Comparison of ENCODE assay signal across 13 cellular contexts in genomic region chr10:47309403-47310089, GRCh38. TPM values are rescaled to one million over a fixed set of nuclear protein-coding genes. Genes with fewer than 3 reads are reported as not detected.
DNase-seq lines count a peak whose midpoint lies in the region; ATAC-seq, FAIRE-seq and TF ChIP-seq lines count a peak whose summit lies in the region.
"Had no signal": no experiment of that assay in that cellular context is flagged by ENCODE, and none has a peak within 500 bp of the region (broad histone marks: within the 10 kb centered on the region; RNA-seq: fewer than 3 reads in every experiment).

No MANE protein-coding gene starts in this region.

- no peaks in the 10 kb centered on the region for H3K36me3 ChIP-seq in Panc1 (ENCODE audit: control insufficient read depth, insufficient read depth, low read length)
- no peaks in the 10 kb centered on the region for H3K36me3 ChIP-seq in ovary
- H3K36me3 ChIP-seq in MG63 = no peaks in the 10 kb centered on the region

- CTCF ChIA-PET in A549 (lab: Yijun Ruan, JAX) = interaction anchor here (1.0 to 8.2 kb wide), 5 partner anchors 14 to 285 kb away, joined by 3 to 213 read pairs (median 68); partner anchors contain the start of gene GDF2
- CTCF ChIA-PET in Panc1 (lab: Charles Lee) = no interaction called here

- in situ Hi-C loops in Panc1 (cut with HindIII; ENCODE audit: low pct_unique_long_range_greater_than_20kb, low sequenced_read_pairs) = no loop called here

- no peak overlapping the region for H3K27ac ChIP-seq in A549
- no peak overlapping the region for H3K27ac ChIP-seq in Panc1 (ENCODE audit: low read length)
- no peak overlapping the region for H3K27ac ChIP-seq in foreskin keratinocyte
- H3K27ac ChIP-seq in ovary = no peak overlapping the region
- H3K27ac ChIP-seq: epithelial cell of prostate had no signal

- H3K27me3 ChIP-seq in Panc1 (ENCODE audit: control insufficient read depth, insufficient read depth, low read length) = peaks cover 5% of the 10 kb centered on the region
- H3K27me3 ChIP-seq in foreskin keratinocyte = peaks cover 37% of the 10 kb centered on the region
- no peaks in the 10 kb centered on the region for H3K27me3 ChIP-seq in ovary
- no peaks in the 10 kb centered on the region for H3K27me3 ChIP-seq in MG63

- 51% methylated on average over 34 of the region's 34 CpGs for WGBS in A549 (ENCODE audit: missing lambda C conversion rate)
- WGBS in ovary, 3 donors = 86 to 88% (median 88%) methylated on average over 28 to 34 of the region's 34 CpGs

- peaks cover 0 to 6% of the 10 kb centered on the region in 2 donors for H3K27me3 Mint-ChIP-seq in effector memory CD8-positive, alpha-beta T cell
- H3K27me3 Mint-ChIP-seq: T-cell had no signal

- TF ChIP-seq RAD21 in A549 (conservative IDR thresholded peaks at IDR 0.05 in 1 of 2, IDR thresholded peaks at IDR 0.05 in 1 of 2) = peak in 1 of 2 experiments; percentile 35; a peak in 2 of 5 replicates

- FAIRE-seq in A549 (lab: Jason Lieb, UNC) = no peak
- no peak for FAIRE-seq in D721Med (lab: Jason Lieb, UNC)
- FAIRE-seq: G401.6 had no signal

- ATAC-seq in A549 (no peak), Panc1 (no peak), foreskin keratinocyte (no peak), GM18907 (IDR thresholded peaks at IDR 0.05; ENCODE audit: unreplicated experiment) (no peak)
- no peak for ATAC-seq in effector memory CD8-positive, alpha-beta T cell (replicated peaks)
- ATAC-seq: mucosa of descending colon, T-cell had no signal

- TF ChIP-seq POLR2A in A549 (IDR thresholded peaks at IDR 0.05; ENCODE audit: low read length) = no peak
- no peak for TF ChIP-seq POLR2A in ovary (IDR thresholded peaks at IDR 0.05)

- no peaks in the 10 kb centered on the region for H3K9me3 Mint-ChIP-seq in effector memory CD8-positive, alpha-beta T cell
- H3K9me3 Mint-ChIP-seq: T-cell had no signal

- H3K4me1 ChIP-seq in A549 (no peaks in the 10 kb centered on the region), Panc1 (ENCODE audit: control insufficient read depth, insufficient read depth, low read length) (no peaks in the 10 kb centered on the region; the same call in 1 of the 2 replicates), foreskin keratinocyte (no peaks in the 10 kb centered on the region), ovary (ENCODE audit: insufficient read depth) (no peaks in the 10 kb centered on the region)

- no peak overlapping the region for H3K4me3 ChIP-seq in A549
- H3K4me3 ChIP-seq in Panc1 (ENCODE audit: low read depth in 2 of 2, low read length in 2 of 2) = no peak overlapping the region
- no peak overlapping the region for H3K4me3 ChIP-seq in ovary
- H3K4me3 ChIP-seq in MG63 = no peak overlapping the region
- H3K4me3 ChIP-seq: mucosa of descending colon had no signal

- H3K27ac Mint-ChIP-seq in effector memory CD8-positive, alpha-beta T cell = no peak overlapping the region

- H3K36me3 Mint-ChIP-seq in effector memory CD8-positive, alpha-beta T cell (ENCODE audit: insufficient read depth) = no peaks in the 10 kb centered on the region
- H3K36me3 Mint-ChIP-seq: T-cell had no signal

- no peak overlapping the region for H3K4me2 ChIP-seq in A549

- POLR2A ChIA-PET in A549 (lab: Yijun Ruan, JAX) (no interaction called here), Panc1 (lab: Charles Lee) (no interaction called here)

- TF ChIP-seq EP300 in A549 (IDR thresholded peaks at IDR 0.05) (no peak), ovary (IDR thresholded peaks at IDR 0.05) (no peak)

- no TSS peak for BruUV-seq in Panc1 (replicated peaks; lab: Mats Ljungman, UMichigan)

- DNase-seq in A549 (ENCODE audit: low read depth in 1 of 2, low spot score in 1 of 2) = no peak
- DNase-seq in D721Med (ENCODE audit: insufficient read length, low spot score) = no peak
- no peak for DNase-seq in Panc1 (ENCODE audit: low read depth, low spot score)
- DNase-seq in foreskin keratinocyte = no peak
- no peak for DNase-seq in effector memory CD8-positive, alpha-beta T cell
- no peak for DNase-seq in ovary
- no peak for DNase-seq in MG63
- DNase-seq: mucosa of descending colon, NCI-H2081, T-cell had no signal

- intact Hi-C loops in Panc1 (cut with micrococcal nuclease; ENCODE audit: unreplicated experiment) (no loop called here), ovary (cut with DNase I) (loop anchor here in 2 of 4 donors (5.0 to 10.0 kb wide), 2 partner anchors 285 to 287 kb away; no protein-coding TSS in a partner anchor)

- TF ChIP-seq CTCF in A549 (IDR thresholded peaks at IDR 0.05) = peak; percentile 18; the same call in 1 of the 3 replicates
- peak; percentile 46 for TF ChIP-seq CTCF in D721Med (IDR thresholded peaks at IDR 0.05; ENCODE audit: insufficient read depth, missing control alignments)
- TF ChIP-seq CTCF in Panc1 (IDR thresholded peaks at IDR 0.05) = peak; percentile 70
- TF ChIP-seq CTCF in foreskin keratinocyte (conservative IDR thresholded peaks at IDR 0.05) = peak; percentile 62
- TF ChIP-seq CTCF in ovary (IDR thresholded peaks at IDR 0.05) = no peak

- peaks cover 0 to 13% of the 10 kb centered on the region in 2 donors for H3K4me1 Mint-ChIP-seq in effector memory CD8-positive, alpha-beta T cell (ENCODE audit: low read depth in 2 of 2)

- H3K9me3 ChIP-seq in A549 = no peaks in the 10 kb centered on the region
- H3K9me3 ChIP-seq in Panc1 (ENCODE audit: control insufficient read depth, insufficient read depth, low read depth, low read length) = no peaks in the 10 kb centered on the region
- no peaks in the 10 kb centered on the region for H3K9me3 ChIP-seq in ovary
- no peaks in the 10 kb centered on the region for H3K9me3 ChIP-seq in MG63
- H3K9me3 ChIP-seq: mucosa of descending colon had no signal

- no peak overlapping the region for H3K4me3 Mint-ChIP-seq in effector memory CD8-positive, alpha-beta T cell

TF ChIP-seq in A549, 52 proteins besides CTCF, POLR2A, EP300 and RAD21:
- TF ChIP-seq SMC3 (IDR thresholded peaks at IDR 0.05) (0 out of 3 replicates have a peak, but pooled peaks have one; percentile 7), MAFK (IDR thresholded peaks at IDR 0.05; ENCODE audit: partially characterized antibody) (no peak), RCOR1 (IDR thresholded peaks at IDR 0.05; ENCODE audit: low read depth, low read length) (no peak)

RNA-seq across cellular contexts. Expression of gene GDF10, which starts 9.5 kb away (rescaled TPM):
- polyA plus RNA-seq in A549 (2011; rRNA removed) (not detected in 2 replicates), A549 (2017; fragmentation: RNase III; extraction: RNeasy Plus Mini Kit Qiagen cat#74134 plus additional on column Dnase treatment) (0.04 to 0.10 TPM (median 0.09 TPM) in 3 replicates), foreskin keratinocyte (not detected in 2 replicates), ovary (1 to 10 TPM in 1 of 2 donors, under 1 TPM in 1; 0.12 to 1.2 TPM)
- 0.01 TPM in 2 replicates for polyA plus RNA-seq in A549 (2012; cell fraction: cytosol; rRNA removed)
- polyA plus RNA-seq in A549 (2012; cell fraction: nucleus; rRNA removed) = 0.06 TPM in 1 of 2 replicates, not detected in the other
- polyA minus RNA-seq in A549 (2011; rRNA and poly(A)+ RNA removed) = not detected in 2 replicates
- total RNA-seq in Panc1 (2021; ENCODE audit: unreplicated experiment) (1.2 TPM), foreskin keratinocyte (not detected in 2 replicates), ovary (under 1 TPM in 4 of 7 donors, not detected in 3; 0.40 to 0.80 (median 0.53) TPM)
- 0.74 TPM for polyA plus RNA-seq in Panc1 (2012; ENCODE audit: insufficient read length)
- total RNA-seq in MG63 (2014; rRNA removed; shearing (Covaris generic); ENCODE audit: low replicate concordance) = not detected in 2 replicates

RNA-seq across cellular contexts. Expression of gene GDF2, which starts 12.7 kb away (rescaled TPM):
- not detected in 2 replicates for polyA plus RNA-seq in A549 (2011; rRNA removed)
- polyA plus RNA-seq in A549 (2012; cell fraction: cytosol; rRNA removed) = not detected in 2 replicates
- not detected in 2 replicates for polyA plus RNA-seq in A549 (2012; cell fraction: nucleus; rRNA removed)
- not detected in 3 replicates for polyA plus RNA-seq in A549 (2017; fragmentation: RNase III; extraction: RNeasy Plus Mini Kit Qiagen cat#74134 plus additional on column Dnase treatment)
- polyA minus RNA-seq in A549 (2011; rRNA and poly(A)+ RNA removed) = not detected in 2 replicates
- total RNA-seq in Panc1 (2021; ENCODE audit: unreplicated experiment) = not detected
- polyA plus RNA-seq in Panc1 (2012; ENCODE audit: insufficient read length) = not detected
- total RNA-seq in foreskin keratinocyte = not detected in 2 replicates
- not detected in 2 replicates for polyA plus RNA-seq in foreskin keratinocyte
- total RNA-seq in ovary = not detected
- not detected for polyA plus RNA-seq in ovary
- total RNA-seq in MG63 (2014; rRNA removed; shearing (Covaris generic); ENCODE audit: low replicate concordance) = not detected in 2 replicates
- total RNA-seq: mucosa of descending colon, T-cell had no signal

RNA-seq across cellular contexts. Expression of gene RBP3, which starts 38.6 kb away (rescaled TPM):
- polyA plus RNA-seq in A549 (2011; rRNA removed) (not detected in 2 replicates), A549 (2017; fragmentation: RNase III; extraction: RNeasy Plus Mini Kit Qiagen cat#74134 plus additional on column Dnase treatment) (not detected in 3 replicates), foreskin keratinocyte (not detected in 2 replicates), ovary (not detected)
- polyA plus RNA-seq in A549 (2012; cell fraction: cytosol; rRNA removed) = not detected in 2 replicates
- not detected in 2 replicates for polyA plus RNA-seq in A549 (2012; cell fraction: nucleus; rRNA removed)
- not detected in 2 replicates for polyA minus RNA-seq in A549 (2011; rRNA and poly(A)+ RNA removed)
- total RNA-seq in Panc1 (2021; ENCODE audit: unreplicated experiment) (not detected), foreskin keratinocyte (not detected in 2 replicates), ovary (not detected)
- polyA plus RNA-seq in Panc1 (2012; ENCODE audit: insufficient read length) = not detected
- not detected in 2 replicates for total RNA-seq in MG63 (2014; rRNA removed; shearing (Covaris generic); ENCODE audit: low replicate concordance)
- total RNA-seq: mucosa of descending colon, T-cell had no signal

Comparison
In these comparisons a context has a peak if more than half of its experiments do, and no peak if none do; other contexts are left out.
1. CTCF ChIP-seq: peak in A549 (single experiment), D721Med (single experiment), Panc1 (single experiment) and foreskin keratinocyte (single experiment); none in ovary (0 of 3).